In genomic region chr14:64337901-64338615, GRCh38 we compare ENCODE assay signal across 8 cellular contexts. TPM values are rescaled to one million over a fixed set of nuclear protein-coding genes. Genes with fewer than 3 reads are reported as not detected.
DNase-seq lines count a peak whose midpoint lies in the region; ATAC-seq and TF ChIP-seq lines count a peak whose summit lies in the region.

No MANE protein-coding gene starts in this region.

- H2AFZ ChIP-seq in Karpas-422 (ENCODE audit: low read length) = peak overlapping the region; percentile 62

- in situ Hi-C loops in gastrocnemius medialis (cut with MboI; ENCODE audit: low sequenced_read_pairs in 4 of 4) = loop anchor here in 1 of 4 donors (25.0 kb wide), 1 partner anchor 299 kb away; no protein-coding TSS in a partner anchor

- H3K79me2 ChIP-seq in Karpas-422 (ENCODE audit: low read length) = no peaks in the 10 kb centered on the region

- no peaks in the 10 kb centered on the region for H3K9me2 ChIP-seq in Karpas-422 (replicated peaks; ENCODE audit: insufficient read depth, low read length)

- no peaks in the 10 kb centered on the region for H4K20me1 ChIP-seq in Karpas-422 (ENCODE audit: insufficient read depth, low read depth, low read length)

- peak in 3 of 4 experiments; percentile 3 to 21 (median 15) for DNase-seq in stimulated activated CD4-positive, alpha-beta T cell treated with anti-CD3 and anti-CD28 coated beads, Interleukin-1b, Interleukin-23, amount 100 ng/mL, for 24 hours (ENCODE audit: low read depth in 4 of 4, low spot score in 1 of 4)
- no peak for DNase-seq in stimulated activated CD4-positive, alpha-beta T cell treated with anti-CD3 and anti-CD28 coated beads, Interleukin-2, amount 100 ng/mL, for 24 hours
- DNase-seq in H7 = peak; percentile 65
- DNase-seq in Karpas-422 = peak; percentile 78
- peak; percentile 27 for DNase-seq in brain pericyte (ENCODE audit: low read depth, low spot score)
- DNase-seq in gastrocnemius medialis = peak in 1 of 2 donors; percentile 20

- peak overlapping the region; percentile 92 for H3K4me2 ChIP-seq in Karpas-422 (ENCODE audit: low read depth, low read length, poor library complexity, severe bottlenecking)

- no peak for TF ChIP-seq CTCF in gastrocnemius medialis (IDR thresholded peaks at IDR 0.05 in 4 of 5, conservative IDR thresholded peaks at IDR 0.05 in 1 of 5)

- H3K36me3 ChIP-seq in H7 (replicated peaks; ENCODE audit: control insufficient read depth, insufficient read depth, low read length) (no peaks in the 10 kb centered on the region), Karpas-422 (ENCODE audit: insufficient read depth, low read length) (no peaks in the 10 kb centered on the region), iPS-20b (ENCODE audit: insufficient read depth, low read depth, low read length) (no peaks in the 10 kb centered on the region), gastrocnemius medialis (no peaks in the 10 kb centered on the region)

- H3K27me3 ChIP-seq in H7 (ENCODE audit: control insufficient read depth, insufficient read depth, low read length) = no peaks in the 10 kb centered on the region
- H3K27me3 ChIP-seq in Karpas-422 (ENCODE audit: low read length) = no peaks in the 10 kb centered on the region
- H3K27me3 ChIP-seq in iPS-20b (ENCODE audit: insufficient read depth, low read length) = no peaks in the 10 kb centered on the region
- H3K27me3 ChIP-seq in gastrocnemius medialis = no peaks in the 10 kb centered on the region

- H3K4me3 ChIP-seq in H7 (ENCODE audit: insufficient read depth, low read depth, low read length) (peak overlapping the region; percentile 86), Karpas-422 (ENCODE audit: low read length) (peak overlapping the region; percentile 82), iPS-20b (ENCODE audit: low read length) (peak overlapping the region; percentile 80), gastrocnemius medialis (peak overlapping the region; percentile 63 to 90 (median 79))

- peaks cover 21% of the 10 kb centered on the region for H3K4me1 ChIP-seq in Karpas-422 (ENCODE audit: low read length)
- peaks cover 13% of the 10 kb centered on the region; the same call in 1 of the 2 replicates for H3K4me1 ChIP-seq in iPS-20b (ENCODE audit: insufficient read depth, low read length)
- peaks cover 6 to 9% of the 10 kb centered on the region in 2 donors for H3K4me1 ChIP-seq in gastrocnemius medialis

- H3K27ac ChIP-seq in Karpas-422 (ENCODE audit: low read length) (peak overlapping the region; percentile 60), iPS-20b (ENCODE audit: low read length) (peak overlapping the region; percentile 96), gastrocnemius medialis (peak overlapping the region; percentile 70 to 82 (median 74))

- peak; percentile 41 to 66 for ATAC-seq in gastrocnemius medialis

- intact Hi-C loops in gastrocnemius medialis (cut with DNase I; ENCODE audit: low total_unique reads) = loop anchor here (5.0 kb wide), 1 partner anchor 49 kb away; the partner anchor contains the start of gene MTHFD1

- H3K9me3 ChIP-seq in Karpas-422 (ENCODE audit: low read length) = peaks cover 9% of the 10 kb centered on the region
- peaks cover 13% of the 10 kb centered on the region; the same call in 1 of the 2 replicates for H3K9me3 ChIP-seq in iPS-20b (ENCODE audit: insufficient read depth, low read depth, low read length)
- no peaks in the 10 kb centered on the region for H3K9me3 ChIP-seq in gastrocnemius medialis

- no peak for TF ChIP-seq POLR2A in gastrocnemius medialis (IDR thresholded peaks at IDR 0.05)

- peak overlapping the region; percentile 91 for H3K9ac ChIP-seq in Karpas-422 (ENCODE audit: low read length)
- peak overlapping the region; percentile 95; the same call in 1 of the 2 replicates for H3K9ac ChIP-seq in iPS-20b (ENCODE audit: low read depth, low read length)

TF ChIP-seq in PFSK-1, 5 proteins besides CTCF, POLR2A, EP300 and RAD21:
- TF ChIP-seq POLR2AphosphoS5 (IDR thresholded peaks at IDR 0.05; ENCODE audit: low read depth, low read length) = 0 out of 2 replicates have a peak, but pooled peaks have one; percentile 10
- TF ChIP-seq TAF1 (IDR thresholded peaks at IDR 0.05; ENCODE audit: borderline replicate concordance, insufficient read depth, low read length) = no peak

RNA-seq across cellular contexts. Expression of gene ESR2, which starts 43.9 kb away (rescaled TPM):
- total RNA-seq in H7 (2014; rRNA removed; shearing (Covaris generic)) = 0.07 TPM in 2 replicates
- 87.8 and 101 TPM in 2 replicates for total RNA-seq in Karpas-422 (2014; rRNA removed; shearing (Covaris generic); ENCODE audit: low replicate concordance)
- not detected for polyA plus RNA-seq in PFSK-1 (2012; ENCODE audit: insufficient read length, low read depth)
- total RNA-seq in gastrocnemius medialis = under 1 TPM in 1 of 4 donors, not detected in 3; 0.51 TPM

RNA-seq across cellular contexts. Expression of gene MTHFD1, which starts 50.1 kb away (rescaled TPM):
- 55.8 and 58.6 TPM in 2 replicates for total RNA-seq in H7 (2014; rRNA removed; shearing (Covaris generic))
- total RNA-seq in Karpas-422 (2014; rRNA removed; shearing (Covaris generic); ENCODE audit: low replicate concordance) = 59.7 and 62.4 TPM in 2 replicates
- 49.1 TPM for polyA plus RNA-seq in PFSK-1 (2012; ENCODE audit: insufficient read length, low read depth)
- 10 to 100 TPM; 36.2 to 68.7 (median 42.0) TPM for total RNA-seq in gastrocnemius medialis

Comparison
In these comparisons a context has a peak if more than half of its experiments do, and no peak if none do; other contexts are left out.
1. DNase-seq: peak in stimulated activated CD4-positive, alpha-beta T cell treated with anti-CD3 and anti-CD28 coated beads, Interleukin-1b, Interleukin-23, amount 100 ng/mL, for 24 hours (3 of 4), H7 (single experiment), Karpas-422 (single experiment) and brain pericyte (single experiment); none in stimulated activated CD4-positive, alpha-beta T cell treated with anti-CD3 and anti-CD28 coated beads, Interleukin-2, amount 100 ng/mL, for 24 hours (0 of 2).
2. RNA of gene ESR2, which starts 43.9 kb away (total RNA-seq): 87.8 to 101 TPM in Karpas-422; 0.07 TPM in H7 and 0.51 TPM in gastrocnemius medialis; every median in the first group is over 10 times any median in the second.
3. Peak in every context shown above with its lines, with median percentiles within 50 percentile points of each other: H3K4me3 ChIP-seq and H3K27ac ChIP-seq.